In the genomic region with DNA sequence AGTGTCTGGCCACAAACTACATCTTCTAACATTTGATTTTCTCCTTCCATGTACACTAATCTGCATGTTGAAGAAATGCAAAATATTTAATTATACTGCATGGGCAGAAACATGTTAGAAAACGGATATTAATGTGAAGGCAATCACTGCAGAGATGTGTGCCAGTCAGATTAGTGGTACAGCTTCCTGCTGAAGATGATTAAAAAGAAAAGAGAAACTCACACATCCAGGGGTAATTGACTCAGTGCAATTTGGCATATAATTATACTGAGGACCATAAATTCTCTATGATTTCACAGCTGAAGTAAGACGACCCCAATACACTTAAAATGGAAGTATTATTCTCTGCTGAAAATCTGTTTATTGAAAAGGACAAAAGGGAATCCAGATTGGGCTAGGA, we compare ENCODE assay signal across 21 cellular contexts.
"Had no signal": no experiment of that assay in that cellular context is flagged by ENCODE, and none has a peak within 500 bp of the region (broad histone marks: within the 10 kb centered on the region; RNA-seq: fewer than 3 reads in every experiment).

No MANE protein-coding gene starts in this region.

- H3K9me3 ChIP-seq: SK-N-SH had no signal

- H3K27ac Mint-ChIP-seq: IgD-negative memory B cell, T-cell had no signal

- H3K4me1 Mint-ChIP-seq: IgD-negative memory B cell, T-cell had no signal

- H3K36me3 Mint-ChIP-seq: IgD-negative memory B cell, T-cell had no signal

- H3K4me3 ChIP-seq: K562 had no signal

- ATAC-seq: T-cell had no signal

- H3K4me3 Mint-ChIP-seq: IgD-negative memory B cell, T-cell had no signal

- DNase-seq: Kasumi-1, MM.1S, NCI-H1092 treated with DMSO at 0.1 percent for 48 hours, NCI-H1417 treated with DMSO at 0.1 percent for 48 hours, NCI-H146, NCI-H1694 treated with DMSO at 0.1 percent for 48 hours, NCI-H2029, NCI-H2081 treated with DMSO at 0.1 percent for 48 hours, NCI-H2227 treated with DMSO at 0.1 percent for 48 hours, NCI-H524, NCI-H526 treated with DMSO at 0.1 percent for 48 hours, NCI-H774, SHP77, SK-N-SH, SW 1271, T-cell had no signal

- H3K27ac ChIP-seq: HL-60, KMS-11, RWPE1 had no signal
